ENCODE assay signal across 8 cellular contexts in the genomic region with DNA sequence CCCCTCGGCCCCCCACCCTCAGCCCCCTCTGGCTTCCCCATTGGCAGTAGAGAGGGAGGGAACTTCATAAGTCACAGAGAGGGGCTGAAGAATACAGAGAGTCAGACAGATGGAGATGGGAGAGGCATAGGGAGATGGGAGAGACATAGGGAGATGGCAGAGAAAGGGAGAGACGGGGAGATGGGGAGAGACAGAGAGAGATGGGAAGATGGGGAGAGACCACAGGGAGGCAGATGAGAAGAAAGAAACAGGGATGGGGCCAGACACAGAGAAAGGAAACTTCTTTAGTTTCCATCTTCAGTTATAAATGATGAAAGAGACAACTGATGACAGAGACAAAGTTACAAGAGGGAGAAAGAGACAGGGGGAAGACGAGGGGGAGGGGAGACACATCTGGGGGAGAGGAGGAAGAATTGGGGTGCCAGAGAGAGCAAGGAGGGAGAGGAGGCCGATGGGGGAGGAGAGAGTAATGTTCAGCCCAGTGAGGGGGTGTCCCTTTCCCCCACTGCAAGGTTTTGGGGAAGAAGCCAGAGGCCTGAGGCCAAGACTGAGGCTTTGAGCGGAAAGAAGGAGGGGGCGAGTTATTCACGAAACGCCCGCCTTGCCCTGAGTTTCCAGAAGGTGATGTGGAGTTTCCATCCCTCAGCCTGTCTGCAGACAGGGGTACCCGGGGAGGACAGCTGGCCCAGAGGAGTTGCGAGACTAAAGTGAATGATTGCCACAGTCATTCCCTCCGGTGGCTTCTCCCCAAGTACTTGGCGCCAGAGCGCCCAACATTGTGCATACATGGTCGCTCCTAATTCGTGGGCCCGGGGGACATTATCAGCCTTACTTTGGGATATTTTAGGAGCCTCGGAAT.
A peak's percentile ranks its signal among the peaks of the same experiment; 100 is the strongest.
DNase-seq lines count a peak whose midpoint lies in the region; ATAC-seq and TF ChIP-seq lines count a peak whose summit lies in the region.

No MANE protein-coding gene starts in this region.

- H3K9me2 ChIP-seq in MM.1S (replicated peaks; ENCODE audit: insufficient read depth, low read length), result no peaks in the 10 kb centered on the region

- peak overlapping the region; percentile 30; the same call in 1 of the 2 replicates for H3K9ac ChIP-seq in MM.1S (ENCODE audit: low read length)
- H3K9ac ChIP-seq in muscle layer of colon (ENCODE audit: low read length), result no peak overlapping the region

- in situ Hi-C loops in ACHN (cut with HindIII; ENCODE audit: low pct_ligation_motif_present, low pct_unique_long_range_greater_than_20kb, low sequenced_read_pairs), result no loop called here

- H3K27me3 ChIP-seq in MM.1S (replicated peaks; ENCODE audit: insufficient read depth, low read length) (no peaks in the 10 kb centered on the region), muscle layer of colon (ENCODE audit: control insufficient read depth in 1 of 2, insufficient read depth in 2 of 2, low read length in 2 of 2) (no peaks in the 10 kb centered on the region)

- H3K9me3 ChIP-seq in MM.1S (replicated peaks; ENCODE audit: insufficient read depth, low read length) (no peaks in the 10 kb centered on the region), muscle layer of colon (ENCODE audit: low read length) (no peaks in the 10 kb centered on the region)

- DNase-seq in activated CD4-positive, CD25-positive, alpha-beta regulatory T cell treated with anti-CD3 and anti-CD28 coated beads, Interleukin-2, amount 50 U/mL, for 16 hours (ENCODE audit: low read depth, low spot score), result peak; percentile 56
- DNase-seq in activated CD4-positive, CD25-positive, alpha-beta regulatory T cell treated with anti-CD3 and anti-CD28 coated beads, Interleukin-2, amount 50 U/mL, for 72 hours, result no peak
- DNase-seq in MM.1S (no peak), ACHN (no peak), foreskin melanocyte (no peak)
- DNase-seq in activated gamma-delta T cell treated with anti-CD3 and anti-CD28 coated beads, Interleukin-2, amount 50 U/mL, for 16 hours (ENCODE audit: low read depth), result peak; percentile 67
- DNase-seq in stimulated activated naive CD8-positive, alpha-beta T cell treated with anti-CD3 and anti-CD28 coated beads, Interleukin-15, Interleukin-2, amounts not matched to agents 100 U/mL and 50 U/mL, for 24 hours, result peak; percentile 86

- ATAC-seq in stimulated activated naive CD8-positive, alpha-beta T cell treated with anti-CD3 and anti-CD28 coated beads, Interleukin-15, Interleukin-2, amounts not matched to agents 100 U/mL and 50 U/mL, for 24 hours, result peak; percentile 53

- H3K4me3 ChIP-seq in MM.1S (ENCODE audit: low read length), result peak overlapping the region; percentile 53
- peak overlapping the region; percentile 77 to 89 for H3K4me3 ChIP-seq in muscle layer of colon (ENCODE audit: low read depth in 1 of 2, low read length in 2 of 2)

- H3K4me2 ChIP-seq in MM.1S (ENCODE audit: low read depth, low read length), result peak overlapping the region; percentile 78; the same call in 1 of the 2 replicates

- no peak for TF ChIP-seq CTCF in MM.1S (IDR thresholded peaks at IDR 0.05; ENCODE audit: low read length)

- H3K4me1 ChIP-seq in MM.1S (ENCODE audit: low read length) (peaks cover 16% of the 10 kb centered on the region), muscle layer of colon (ENCODE audit: insufficient read depth, low read length) (peaks cover 16% of the 10 kb centered on the region)

- peaks cover 4% of the 10 kb centered on the region; the same call in 1 of the 2 replicates for H3F3A ChIP-seq in MM.1S (ENCODE audit: insufficient read depth, low read length)

- peak overlapping the region; percentile 71 for H2AFZ ChIP-seq in MM.1S (ENCODE audit: low read length)

- H3K36me3 ChIP-seq in MM.1S (replicated peaks; ENCODE audit: insufficient read depth, low read length), result peaks cover 18% of the 10 kb centered on the region
- peaks cover 26% of the 10 kb centered on the region for H3K36me3 ChIP-seq in muscle layer of colon (ENCODE audit: insufficient read depth, low read length)

- H3K27ac ChIP-seq in MM.1S (ENCODE audit: low read length) (no peak overlapping the region), muscle layer of colon (ENCODE audit: low read depth, low read length) (no peak overlapping the region)

- peaks cover 42% of the 10 kb centered on the region for H3K79me2 ChIP-seq in MM.1S (ENCODE audit: low read length)

- no peaks in the 10 kb centered on the region for H4K20me1 ChIP-seq in MM.1S (ENCODE audit: insufficient read depth, low read length)

Comparison
In these comparisons a context has a peak if more than half of its experiments do, and no peak if none do; other contexts are left out.
1. DNase-seq: peak in activated CD4-positive, CD25-positive, alpha-beta regulatory T cell treated with anti-CD3 and anti-CD28 coated beads, Interleukin-2, amount 50 U/mL, for 16 hours (single experiment), activated gamma-delta T cell treated with anti-CD3 and anti-CD28 coated beads, Interleukin-2, amount 50 U/mL, for 16 hours (single experiment) and stimulated activated naive CD8-positive, alpha-beta T cell treated with anti-CD3 and anti-CD28 coated beads, Interleukin-15, Interleukin-2, amounts not matched to agents 100 U/mL and 50 U/mL, for 24 hours (single experiment); none in activated CD4-positive, CD25-positive, alpha-beta regulatory T cell treated with anti-CD3 and anti-CD28 coated beads, Interleukin-2, amount 50 U/mL, for 72 hours (single experiment), MM.1S (single experiment), ACHN (single experiment) and foreskin melanocyte (single experiment).